9 cellular contexts compared by ENCODE assay signal in genomic region chr3:128950223-128950938, GRCh38. TPM values are rescaled to one million over a fixed set of nuclear protein-coding genes. Genes with fewer than 3 reads are reported as not detected.
A peak's percentile ranks its signal among the peaks of the same experiment; 100 is the strongest.
DNase-seq lines count a peak whose midpoint lies in the region; ATAC-seq and TF ChIP-seq lines count a peak whose summit lies in the region.
"Had no signal": no experiment of that assay in that cellular context is flagged by ENCODE, and none has a peak within 500 bp of the region (broad histone marks: within the 10 kb centered on the region; RNA-seq: fewer than 3 reads in every experiment).

No MANE protein-coding gene starts in this region.

- H3K4me1 ChIP-seq in tibial nerve, result no peaks in the 10 kb centered on the region

- ATAC-seq in HG02840 (IDR thresholded peaks at IDR 0.05; ENCODE audit: low FRiP score, unreplicated experiment), result no peak

- peak overlapping the region in 3 of 5 experiments; percentile 1 to 50 (median 35) for H3K27ac Mint-ChIP-seq in brain
- H3K27ac Mint-ChIP-seq: mesothelial cell of epicardium had no signal

- no peaks in the 10 kb centered on the region for H3K9me3 ChIP-seq in tibial nerve

- no peak for TF ChIP-seq EP300 in tibial nerve (IDR thresholded peaks at IDR 0.05)

- TF ChIP-seq CTCF in brain (conservative IDR thresholded peaks at IDR 0.05) (peak; percentile 35 to 49), tibial nerve (IDR thresholded peaks at IDR 0.05) (no peak)

- H3K36me3 Mint-ChIP-seq in brain, result peaks cover 10% of the 10 kb centered on the region
- H3K36me3 Mint-ChIP-seq: mesothelial cell of epicardium had no signal

- no peaks in the 10 kb centered on the region for H3K36me3 ChIP-seq in tibial nerve

- no peaks in the 10 kb centered on the region for H3K27me3 ChIP-seq in tibial nerve

- no peak overlapping the region for H3K4me3 Mint-ChIP-seq in brain
- H3K4me3 Mint-ChIP-seq: mesothelial cell of epicardium had no signal

- H3K4me3 ChIP-seq in tibial nerve, result no peak overlapping the region

- H3K27ac ChIP-seq in tibial nerve, result no peak overlapping the region

- H3K27me3 Mint-ChIP-seq in brain, result peaks cover 4% of the 10 kb centered on the region

- no peak for TF ChIP-seq POLR2A in tibial nerve (IDR thresholded peaks at IDR 0.05)

- peaks cover 11% of the 10 kb centered on the region for H3K4me1 Mint-ChIP-seq in brain
- H3K4me1 Mint-ChIP-seq: mesothelial cell of epicardium had no signal

- H3K9me3 Mint-ChIP-seq in brain, result peaks cover 7 to 14% (median 13%) of the 10 kb centered on the region in 5 experiments

- 57 to 58% methylated on average over 15 of the region's 15 CpGs for WGBS in tibial nerve, 2 donors

- DNase-seq in SIG-M5 treated with dmso at 0.1 percent for 504 hours (lab: John Stamatoyannopoulos, UW; ENCODE audit: unreplicated experiment), result peak; percentile 16
- DNase-seq in SIG-M5 (lab: John Stamatoyannopoulos, UW), result no peak
- DNase-seq in NCI-H2107 (lab: John Stamatoyannopoulos, UW), result peak; percentile 48
- DNase-seq in myocyte (ENCODE audit: low read depth), result peak; percentile 23
- DNase-seq in GDM1 (lab: John Stamatoyannopoulos, UW), result no peak
- no peak for DNase-seq in tibial nerve (ENCODE audit: low spot score in 2 of 2)

RNA-seq across cellular contexts. Expression of gene CFAP92, which starts 43.5 kb away (rescaled TPM):
- polyA plus RNA-seq in brain (ENCODE audit: insufficient read depth, low read depth, low replicate concordance), result 0.27 TPM
- 0.05 and 0.08 TPM in 2 replicates for total RNA-seq in myocyte
- 0.64 TPM for polyA plus RNA-seq in myocyte (2012)
- under 1 TPM in 3 of 4 donors, not detected in 1; 0.22 to 0.78 (median 0.63) TPM for total RNA-seq in tibial nerve

RNA-seq across cellular contexts. Expression of gene EFCC1, which starts 50.7 kb away (rescaled TPM):
- polyA plus RNA-seq in brain (ENCODE audit: insufficient read depth, low read depth, low replicate concordance), result 0.97 TPM
- total RNA-seq in myocyte (1.6 and 4.6 TPM in 2 replicates), tibial nerve (1 to 10 TPM in 3 of 4 donors, under 1 TPM in 1; 0.22 to 2.1 (median 1.9) TPM)
- 1.6 TPM for polyA plus RNA-seq in myocyte (2012)

Comparison
In these comparisons a context has a peak if more than half of its experiments do, and no peak if none do; other contexts are left out.
1. DNase-seq: peak in SIG-M5 treated with dmso at 0.1 percent for 504 hours (single experiment), NCI-H2107 (single experiment) and myocyte (single experiment); none in SIG-M5 (single experiment), GDM1 (single experiment) and tibial nerve (0 of 2).
2. CTCF ChIP-seq: peak in brain (2 of 2); none in tibial nerve (0 of 5).